Comparison of ENCODE assay signal across 8 cellular contexts in the genomic region with DNA sequence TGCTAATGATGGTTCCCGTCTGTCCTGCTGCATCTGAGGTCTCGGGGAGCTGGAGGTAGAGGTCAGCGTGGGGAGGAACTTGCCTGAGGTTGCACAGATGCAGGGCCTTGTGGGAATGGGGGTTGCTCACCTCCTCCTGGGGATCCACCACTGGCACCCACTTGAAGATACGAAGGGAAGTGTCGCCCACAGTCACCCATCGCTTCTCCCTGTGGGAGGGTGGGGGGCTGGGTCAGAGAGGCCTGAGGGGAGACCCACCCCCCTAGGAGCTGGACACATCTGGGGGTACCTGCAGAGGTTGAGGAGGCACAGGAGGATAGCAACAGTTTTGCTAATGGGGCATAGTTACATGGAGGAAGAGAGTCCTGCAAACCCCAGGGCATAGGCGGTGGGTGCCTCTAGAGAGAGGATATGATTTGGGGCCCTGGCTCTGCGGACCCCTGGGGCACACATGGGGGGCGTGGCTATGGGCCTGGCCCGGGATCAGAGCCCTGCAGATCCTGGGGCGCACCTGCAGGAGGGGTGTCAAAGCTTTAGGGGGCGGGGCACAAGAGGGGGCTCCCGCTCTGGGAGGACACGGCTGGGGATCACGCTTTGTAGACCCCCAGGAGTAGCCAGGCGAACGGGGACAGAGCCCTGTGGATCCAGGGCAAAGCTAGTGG. TPM values are rescaled to one million over a fixed set of nuclear protein-coding genes. Genes with fewer than 3 reads are reported as not detected.
DNase-seq lines count a peak whose midpoint lies in the region; ATAC-seq and TF ChIP-seq lines count a peak whose summit lies in the region.

No MANE protein-coding gene starts in this region.

- H3K36me3 ChIP-seq in thoracic aorta = peaks cover 15% of the 10 kb centered on the region

- H3K9me3 ChIP-seq in thoracic aorta = no peaks in the 10 kb centered on the region

- peak; percentile 27 for DNase-seq in NCI-H345 (lab: John Stamatoyannopoulos, UW)
- no peak for DNase-seq in NCI-H345 treated with DMSO at 0.1 percent for 48 hours (lab: John Stamatoyannopoulos, UW; ENCODE audit: unreplicated experiment)
- no peak for DNase-seq in thoracic aorta (ENCODE audit: low spot score)
- DNase-seq in activated CD4-positive, CD25-positive, alpha-beta regulatory T cell treated with anti-CD3 and anti-CD28 coated beads, Interleukin-2, amount 50 U/mL, for 72 hours = no peak
- no peak for DNase-seq in H4 (ENCODE audit: low spot score)

- H3K27me3 ChIP-seq in layer of hippocampus (ENCODE audit: control insufficient read depth, insufficient read depth, low read length) (no peaks in the 10 kb centered on the region), thoracic aorta (replicated peaks; ENCODE audit: insufficient read depth) (no peaks in the 10 kb centered on the region)

- peak; percentile 4 for ATAC-seq in HG03521 (IDR thresholded peaks at IDR 0.05; ENCODE audit: unreplicated experiment)
- ATAC-seq in thoracic aorta (ENCODE audit: insufficient number of reproducible peaks, low FRiP score, low read depth) = no peak

- no peak for TF ChIP-seq CTCF in thoracic aorta (IDR thresholded peaks at IDR 0.05)

- peaks cover 13 to 41% of the 10 kb centered on the region in 2 donors for H3K4me1 ChIP-seq in thoracic aorta (ENCODE audit: control insufficient read depth in 1 of 2, low read depth in 2 of 2)

- peak overlapping the region; percentile 80 for H3K27ac ChIP-seq in angular gyrus (ENCODE audit: low read depth, low read length)
- H3K27ac ChIP-seq in layer of hippocampus (ENCODE audit: low read depth, low read length) = peak overlapping the region; percentile 85
- peak overlapping the region; percentile 90 to 100 for H3K27ac ChIP-seq in thoracic aorta

- H3K4me3 ChIP-seq in thoracic aorta = peak overlapping the region; percentile 93

RNA-seq across cellular contexts. Expression of gene BCL7C, which starts 0.7 kb away (rescaled TPM):
- total RNA-seq in thoracic aorta = 10 to 100 TPM; 35.6 to 55.2 TPM
- 22.7 and 25.9 TPM in 2 replicates for total RNA-seq in H4 (2014; rRNA removed; shearing (Covaris generic))

RNA-seq across cellular contexts. Expression of gene CTF1, which starts 3.2 kb away (rescaled TPM):
- total RNA-seq in thoracic aorta = 1 to 10 TPM; 3.8 TPM
- not detected in 2 replicates for total RNA-seq in H4 (2014; rRNA removed; shearing (Covaris generic))

RNA-seq across cellular contexts. Expression of gene FBXL19, which starts 30.2 kb away (rescaled TPM):
- total RNA-seq in thoracic aorta = 10 to 100 TPM; 14.5 to 18.7 TPM
- total RNA-seq in H4 (2014; rRNA removed; shearing (Covaris generic)) = 5.0 and 13.8 TPM in 2 replicates

RNA-seq across cellular contexts. Expression of gene ORAI3, which starts 55.7 kb away (rescaled TPM):
- total RNA-seq in thoracic aorta = 10 to 100 TPM; 19.0 to 35.7 TPM
- 30.5 and 43.8 TPM in 2 replicates for total RNA-seq in H4 (2014; rRNA removed; shearing (Covaris generic))
